21 cellular contexts compared by ENCODE assay signal in genomic region chr2:226273440-226273839, GRCh38.
A peak's percentile ranks its signal among the peaks of the same experiment; 100 is the strongest.
DNase-seq lines count a peak whose midpoint lies in the region; ATAC-seq and TF ChIP-seq lines count a peak whose summit lies in the region.
"Had no signal": no experiment of that assay in that cellular context is flagged by ENCODE, and none has a peak within 500 bp of the region (broad histone marks: within the 10 kb centered on the region; RNA-seq: fewer than 3 reads in every experiment).

No MANE protein-coding gene starts in this region.

- H3K4me3 Mint-ChIP-seq in type B pancreatic cell = no peak overlapping the region
- H3K4me3 Mint-ChIP-seq: CD4-positive, CD25-positive, alpha-beta regulatory T cell had no signal

- TF ChIP-seq CTCF in type B pancreatic cell (conservative IDR thresholded peaks at IDR 0.05) = no peak

- no peaks in the 10 kb centered on the region for H3K4me1 Mint-ChIP-seq in type B pancreatic cell (ENCODE audit: unreplicated experiment)
- H3K4me1 Mint-ChIP-seq: CD4-positive, CD25-positive, alpha-beta regulatory T cell had no signal

- no peaks in the 10 kb centered on the region for H3K27me3 Mint-ChIP-seq in type B pancreatic cell
- H3K27me3 Mint-ChIP-seq: CD4-positive, CD25-positive, alpha-beta regulatory T cell had no signal

- no peak for ATAC-seq in HG02885 (IDR thresholded peaks at IDR 0.05; ENCODE audit: poor library complexity, unreplicated experiment)

- H3K9me3 Mint-ChIP-seq in type B pancreatic cell = peaks cover 4% of the 10 kb centered on the region

- no peak overlapping the region for H3K27ac Mint-ChIP-seq in type B pancreatic cell
- H3K27ac Mint-ChIP-seq: CD4-positive, CD25-positive, alpha-beta regulatory T cell had no signal

- H3K36me3 Mint-ChIP-seq in type B pancreatic cell = no peaks in the 10 kb centered on the region
- H3K36me3 Mint-ChIP-seq: CD4-positive, CD25-positive, alpha-beta regulatory T cell had no signal

- DNase-seq in EH (ENCODE audit: low read depth) (peak; percentile 40), LHCN-M2 (ENCODE audit: low read depth) (peak; percentile 11), iris pigment epithelial cell (ENCODE audit: low read depth) (peak; percentile 9), renal cortical epithelial cell (ENCODE audit: low read depth) (peak; percentile 6), type B pancreatic cell (ENCODE audit: extremely low spot score, unreplicated experiment) (no peak), NCI-H345 (lab: John Stamatoyannopoulos, UW) (no peak), NCI-H774 (lab: John Stamatoyannopoulos, UW) (no peak)
- DNase-seq: 8988T; ACHN; CD4-positive, CD25-positive, alpha-beta regulatory T cell; DMS53; GF-D8; H7; KG1; MM.1S; NCI-H2029; NCI-H446 treated with DMSO at 0.1 percent for 48 hours; NCI-H526; SHP77 treated with DMSO at 0.1 percent for 48 hours; SW 1271 had no signal

Comparison
In these comparisons a context has a peak if more than half of its experiments do, and no peak if none do; other contexts are left out.
1. DNase-seq: peak in EH (single experiment), LHCN-M2 (single experiment), iris pigment epithelial cell (single experiment) and renal cortical epithelial cell (single experiment); none in type B pancreatic cell (single experiment), NCI-H345 (single experiment) and NCI-H774 (single experiment).